24 cellular contexts compared by ENCODE assay signal in genomic region chr1:22457356-22457755, GRCh38. TPM values are rescaled to one million over a fixed set of nuclear protein-coding genes. Genes with fewer than 3 reads are reported as not detected.
DNase-seq lines count a peak whose midpoint lies in the region; ATAC-seq, FAIRE-seq and TF ChIP-seq lines count a peak whose summit lies in the region.
"Had no signal": no experiment of that assay in that cellular context is flagged by ENCODE, and none has a peak within 500 bp of the region (broad histone marks: within the 10 kb centered on the region; RNA-seq: fewer than 3 reads in every experiment).

No MANE protein-coding gene starts in this region.

- H3K9me3 ChIP-seq in liver (ENCODE audit: control insufficient read depth in 4 of 4, low read length in 3 of 4) (no peaks in the 10 kb centered on the region), HepG2 (ENCODE audit: low read length) (no peaks in the 10 kb centered on the region)
- H3K9me3 ChIP-seq: SJSA1, suprapubic skin had no signal

- TF ChIP-seq CTCF in liver (IDR thresholded peaks at IDR 0.05; ENCODE audit: low read depth, low read length, missing input control) (no peak), HepG2 (CRISPR knock-in tag; IDR thresholded peaks at IDR 0.05) (no peak)

- H3K4me3 ChIP-seq in liver (ENCODE audit: low read depth in 1 of 3, low read length in 3 of 3) (no peak overlapping the region), HepG2 (replicated peaks in 1 of 3; ENCODE audit: insufficient read depth in 1 of 3, low read depth in 2 of 3, low read length in 3 of 3) (no peak overlapping the region)
- H3K4me3 ChIP-seq: coronary artery, SJSA1, suprapubic skin had no signal

- 52% methylated on average over 4 of the region's 4 CpGs for WGBS in liver
- 97% methylated on average over 4 of the region's 4 CpGs for WGBS in HepG2 (ENCODE audit: low lambda C conversion rate)

- H3K9ac ChIP-seq in liver (ENCODE audit: low read depth in 1 of 2, low read length in 2 of 2) (no peak overlapping the region), HepG2 (ENCODE audit: insufficient read depth, low read depth, low read length) (no peak overlapping the region)
- H3K9ac ChIP-seq: KMS-11 had no signal

- H4K20me1 ChIP-seq in HepG2 (ENCODE audit: insufficient read depth, low read length): no peaks in the 10 kb centered on the region; the same call in none of the 2 replicates

- no peaks in the 10 kb centered on the region for H3K27me3 ChIP-seq in liver (ENCODE audit: control insufficient read depth in 4 of 4, insufficient read depth in 4 of 4, low read length in 3 of 4)
- no peaks in the 10 kb centered on the region; a peak in 1 of 5 replicates for H3K27me3 ChIP-seq in HepG2 (ENCODE audit: control insufficient read depth in 1 of 2, insufficient read depth in 2 of 2, low read length in 2 of 2)
- H3K27me3 ChIP-seq: SJSA1, suprapubic skin had no signal

- H3K36me3 ChIP-seq in liver (ENCODE audit: control insufficient read depth in 4 of 4, insufficient read depth in 3 of 4, low read depth in 1 of 4, low read length in 3 of 4) (no peaks in the 10 kb centered on the region), HepG2 (replicated peaks in 1 of 2; ENCODE audit: control insufficient read depth in 1 of 2, insufficient read depth in 2 of 2, low read length in 2 of 2) (no peaks in the 10 kb centered on the region)
- H3K36me3 ChIP-seq: SJSA1, suprapubic skin had no signal

- no TSS peak for BruUV-seq in HepG2 (replicated peaks; lab: Mats Ljungman, UMichigan)

- in situ Hi-C loops in HepG2 (cut with HindIII; ENCODE audit: extremely low pct_ligation_motif_present, low pct_unique_long_range_greater_than_20kb): no loop called here

- H2AFZ ChIP-seq in HepG2 (ENCODE audit: low read length): no peak overlapping the region

- peaks cover 82% of the 10 kb centered on the region for H3K79me2 ChIP-seq in HepG2 (ENCODE audit: insufficient read depth, low read length)

- CTCF ChIA-PET in HepG2 (lab: Yijun Ruan, JAX; ENCODE audit: low intra/inter-chr PET ratio, low total read pairs): no interaction called here

- intact Hi-C loops in HepG2 (cut with micrococcal nuclease; ENCODE audit: unreplicated experiment): no loop called here

- H3K4me1 ChIP-seq in liver (ENCODE audit: control insufficient read depth in 4 of 4, insufficient read depth in 4 of 4, low read length in 3 of 4) (peaks cover 4 to 54% (median 27%) of the 10 kb centered on the region in 4 donors), HepG2 (ENCODE audit: insufficient read depth, low read length) (peaks cover 74% of the 10 kb centered on the region)

- no peak for FAIRE-seq in HepG2 (lab: Jason Lieb, UNC)
- FAIRE-seq: astrocyte had no signal

- H3K27ac ChIP-seq in liver (ENCODE audit: low read depth in 1 of 2, low read length in 2 of 2): no peak overlapping the region
- H3K27ac ChIP-seq in HepG2 (ENCODE audit: extremely low read length, insufficient read depth, low read length): no peak overlapping the region
- H3K27ac ChIP-seq: coronary artery, KMS-11, SJSA1, suprapubic skin had no signal

- no peak for TF ChIP-seq RAD21 in liver (IDR thresholded peaks at IDR 0.05)
- TF ChIP-seq RAD21 in HepG2 (CRISPR knock-in tag; IDR thresholded peaks at IDR 0.05): no peak

- no peak overlapping the region for H3K4me2 ChIP-seq in HepG2 (ENCODE audit: low read depth, low read length)
- H3K4me2 ChIP-seq: KMS-11 had no signal

- POLR2A ChIA-PET in HepG2 (lab: Yijun Ruan, JAX): no interaction called here

- no peak for ATAC-seq in HepG2
- ATAC-seq in HG02840 (IDR thresholded peaks at IDR 0.05; ENCODE audit: low FRiP score, unreplicated experiment): no peak
- no peak for ATAC-seq in HG03571 (IDR thresholded peaks at IDR 0.05; ENCODE audit: unreplicated experiment)
- no peak for ATAC-seq in HG03159 (IDR thresholded peaks at IDR 0.05; ENCODE audit: unreplicated experiment)
- ATAC-seq: CD8-positive, alpha-beta T cell; WTC11 had no signal

- no peak for TF ChIP-seq POLR2A in HepG2 (IDR thresholded peaks at IDR 0.05; ENCODE audit: insufficient read depth in 1 of 2, low read depth in 2 of 2, low read length in 2 of 2)

- TF ChIP-seq EP300 in HepG2 (IDR thresholded peaks at IDR 0.05; ENCODE audit: low read depth in 2 of 2, low read length in 2 of 2): no peak
- TF ChIP-seq EP300 in HepG2 (CRISPR knock-in tag; IDR thresholded peaks at IDR 0.05; ENCODE audit: borderline replicate concordance): no peak

- DNase-seq in HepG2 (ENCODE audit: low spot score) (no peak), amniotic epithelial cell (ENCODE audit: low read depth) (peak; percentile 13), fibroblast of the conjunctiva (ENCODE audit: low read depth) (peak; percentile 31), NCI-H748 (lab: John Stamatoyannopoulos, UW; ENCODE audit: unreplicated experiment) (no peak)
- DNase-seq: activated CD4-positive, alpha-beta T cell treated with anti-CD3 and anti-CD28 coated beads, Interleukin-2, amount 50 U/mL, for 48 hours; activated naive CD4-positive, alpha-beta T cell treated with anti-CD3 and anti-CD28 coated beads for 36 hours; CD8-positive, alpha-beta T cell; DMS79; HFFc6; NCI-H1048; NCI-H2081 treated with DMSO at 0.1 percent for 48 hours; NCI-H526; OCI-M1; T-helper 2 cell had no signal

TF ChIP-seq in liver, 16 proteins besides CTCF, POLR2A, EP300 and RAD21 (continues in another document):
- TF ChIP-seq GABPA (IDR thresholded peaks at IDR 0.05 in 1 of 2, conservative IDR thresholded peaks at IDR 0.05 in 1 of 2) (no peak), NR2F2 (IDR thresholded peaks at IDR 0.05) (peak; percentile 42), FOXA1 (IDR thresholded peaks at IDR 0.05) (no peak), HNF4G (IDR thresholded peaks at IDR 0.05) (no peak), JUND (IDR thresholded peaks at IDR 0.05) (no peak), TAF1 (conservative IDR thresholded peaks at IDR 0.05) (no peak)

TF ChIP-seq in HepG2, 621 proteins besides CTCF, POLR2A, EP300 and RAD21 (continues in another document):
- TF ChIP-seq ZNF839 (CRISPR knock-in tag; IDR thresholded peaks at IDR 0.05; ENCODE audit: borderline replicate concordance) (no peak), ZFP1 (CRISPR knock-in tag; IDR thresholded peaks at IDR 0.05) (no peak), ZNF468 (CRISPR knock-in tag; IDR thresholded peaks at IDR 0.05) (no peak), ARID4A (CRISPR knock-in tag; IDR thresholded peaks at IDR 0.05; ENCODE audit: borderline replicate concordance) (no peak), TAF15 (IDR thresholded peaks at IDR 0.05; ENCODE audit: low read depth, low read length, poor library complexity, severe bottlenecking) (no peak), THYN1 (CRISPR knock-in tag; IDR thresholded peaks at IDR 0.05; ENCODE audit: borderline replicate concordance, low read depth) (no peak)

RNA-seq across cellular contexts. Expression of gene ZBTB40, which starts 5.7 kb away (rescaled TPM):
- total RNA-seq in liver (10 to 100 TPM in 1 of 2 donors, 1 to 10 TPM in 1; 7.1 to 11.2 TPM), HepG2 (2016; rRNA removed; fragmentation: Illumina TruSeq; extraction: Trizol) (14.7 and 16.5 TPM in 2 replicates)
- polyA plus RNA-seq in liver (1 to 10 TPM; 2.1 to 2.2 TPM), HepG2 (2011; rRNA removed) (8.8 and 10.5 TPM in 2 replicates)
- 19.7 and 21.4 TPM in 2 replicates for total RNA-seq in HepG2 (2016; cell fraction: cytosol; rRNA removed; fragmentation: Illumina TruSeq; extraction: Trizol; ENCODE audit: low read depth)
- total RNA-seq in HepG2 (2016; cell fraction: insoluble cytoplasmic fraction; rRNA removed; fragmentation: Illumina TruSeq; extraction: Trizol): 12.3 and 15.2 TPM in 2 replicates
- total RNA-seq in HepG2 (2016; cell fraction: membrane; rRNA removed; fragmentation: Illumina TruSeq; extraction: Trizol): 9.5 and 11.9 TPM in 2 replicates
- 27.6 and 28.2 TPM in 2 replicates for total RNA-seq in HepG2 (2016; cell fraction: nucleus; rRNA removed; fragmentation: Illumina TruSeq; extraction: Trizol)
- polyA plus RNA-seq in HepG2 (2011; cell fraction: cytosol; rRNA removed): 2.8 and 2.9 TPM in 2 replicates
- polyA plus RNA-seq in HepG2 (2011; cell fraction: nucleus; rRNA removed): 58.3 and 61.4 TPM in 2 replicates
- 9.2 and 10.4 TPM in 2 replicates for polyA plus RNA-seq in HepG2 (2012)
- polyA plus RNA-seq in HepG2 (2016; cell fraction: cytosol; fragmentation: Illumina TruSeq; extraction: Trizol; ENCODE audit: low read depth): 0.26 and 0.31 TPM in 2 replicates
- 4.9 and 6.4 TPM in 2 replicates for polyA plus RNA-seq in HepG2 (2016; cell fraction: insoluble cytoplasmic fraction; fragmentation: Illumina TruSeq; extraction: Trizol; ENCODE audit: low read depth)
- 0.66 TPM in 2 replicates for polyA plus RNA-seq in HepG2 (2016; cell fraction: membrane; fragmentation: Illumina TruSeq; extraction: Trizol; ENCODE audit: low read depth)
- polyA plus RNA-seq in HepG2 (2016; cell fraction: nucleus; fragmentation: Illumina TruSeq; extraction: Trizol; ENCODE audit: insufficient read depth, low read depth): 40.6 and 43.4 TPM in 2 replicates
- polyA minus RNA-seq in HepG2 (2011; rRNA and poly(A)+ RNA removed; ENCODE audit: low replicate concordance): 16.1 and 26.2 TPM in 2 replicates
- 5.2 and 5.8 TPM in 2 replicates for polyA minus RNA-seq in HepG2 (2011; cell fraction: cytosol; rRNA and poly(A)+ RNA removed)
- 25.9 and 28.1 TPM in 2 replicates for polyA minus RNA-seq in HepG2 (2011; cell fraction: nucleus; rRNA and poly(A)+ RNA removed)

Comparison
In these comparisons a context has a peak if more than half of its experiments do, and no peak if none do; other contexts are left out.
1. DNase-seq: peak in amniotic epithelial cell (single experiment) and fibroblast of the conjunctiva (single experiment); none in HepG2 (single experiment) and NCI-H748 (single experiment).